Comparison of ENCODE assay signal across 15 cellular contexts in genomic region chr2:64743739-64744330, GRCh38.
A peak's percentile ranks its signal among the peaks of the same experiment; 100 is the strongest.
DNase-seq lines count a peak whose midpoint lies in the region; ATAC-seq, FAIRE-seq and TF ChIP-seq lines count a peak whose summit lies in the region.
"Had no signal": no experiment of that assay in that cellular context is flagged by ENCODE, and none has a peak within 500 bp of the region (broad histone marks: within the 10 kb centered on the region; RNA-seq: fewer than 3 reads in every experiment).

No MANE protein-coding gene starts in this region.

- FAIRE-seq in H54 (lab: Jason Lieb, UNC) = peak; percentile 11
- FAIRE-seq: A204.1, GM12892 had no signal

- POLR2A ChIA-PET in HEK293T (lab: Yijun Ruan, JAX) = interaction anchor here (0.8 to 1.2 kb wide), 2 partner anchors 12 to 90 kb away, joined by 3 read pairs; partner anchors contain the start of gene SERTAD2

- no peak for DNase-seq in H54 (ENCODE audit: insufficient read length, low spot score)
- DNase-seq in HEK293T (ENCODE audit: extremely low spot score) = no peak
- DNase-seq in SK-MEL-5 (ENCODE audit: low read depth, low spot score) = peak; percentile 52
- DNase-seq in renal cortical epithelial cell (ENCODE audit: low read depth) = peak; percentile 11
- DNase-seq in COLO829 (ENCODE audit: low spot score) = no peak
- DNase-seq in stimulated activated CD4-positive, alpha-beta T cell treated with anti-CD3 and anti-CD28 coated beads, Interleukin-4, amount 100 ng/mL, for 4 hours = no peak
- DNase-seq: BE2C; Caco-2; CD4-positive, alpha-beta memory T cell; DND-41; GDM1; GOT3 had no signal

- no peak for TF ChIP-seq POLR2A in H54 (IDR thresholded peaks at IDR 0.05; ENCODE audit: low read depth, low read length)

- CTCF ChIA-PET in HEK293T (lab: Yijun Ruan, JAX) = interaction anchor here (1.0 kb wide), 1 partner anchor 88 kb away, joined by 3 read pairs; no protein-coding TSS in a partner anchor

- ATAC-seq in HG02759 (IDR thresholded peaks at IDR 0.05; ENCODE audit: unreplicated experiment) = no peak

- in situ Hi-C loops in SK-MEL-5 (cut with HindIII; ENCODE audit: low pct_unique_long_range_greater_than_20kb, low sequenced_read_pairs) = no loop called here

TF ChIP-seq in HEK293T, 16 proteins besides CTCF, POLR2A, EP300 and RAD21:
- no peak for TF ChIP-seq ELF4 (IDR thresholded peaks at IDR 0.05)
- TF ChIP-seq PKNOX1 (IDR thresholded peaks at IDR 0.05) = peak; percentile 65

Comparison
In these comparisons a context has a peak if more than half of its experiments do, and no peak if none do; other contexts are left out.
1. DNase-seq: peak in SK-MEL-5 (single experiment) and renal cortical epithelial cell (single experiment); none in H54 (single experiment), HEK293T (single experiment), COLO829 (single experiment) and stimulated activated CD4-positive, alpha-beta T cell treated with anti-CD3 and anti-CD28 coated beads, Interleukin-4, amount 100 ng/mL, for 4 hours (0 of 2).